ENCODE assay signal across 27 cellular contexts in the genomic region with DNA sequence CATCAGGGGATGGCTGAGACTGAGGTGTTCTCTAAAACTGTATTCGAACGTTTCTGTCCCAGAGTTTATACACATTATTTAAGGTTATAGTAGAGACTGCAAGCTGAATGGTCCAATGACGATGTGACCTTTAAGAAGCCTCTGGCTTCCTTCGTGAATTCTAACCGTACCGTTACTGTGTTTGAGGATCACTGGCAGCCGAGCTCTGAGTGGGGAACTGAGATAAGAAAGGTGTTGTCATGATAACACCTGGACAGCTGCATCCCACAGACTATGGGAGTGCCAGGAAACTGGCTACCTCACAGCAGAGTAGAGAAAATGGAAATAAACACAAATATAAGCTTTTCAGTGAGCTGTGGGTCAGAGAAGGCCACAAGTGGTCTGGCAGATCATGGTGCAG.
"Had no signal": no experiment of that assay in that cellular context is flagged by ENCODE, and none has a peak within 500 bp of the region (broad histone marks: within the 10 kb centered on the region; RNA-seq: fewer than 3 reads in every experiment).

No MANE protein-coding gene starts in this region.

- H3K4me3 ChIP-seq: stomach, suprapubic skin, testis, thoracic aorta, thyroid gland, tibial artery, tibial nerve, transverse colon, upper lobe of left lung, upper lobe of right lung, uterus, vagina had no signal

- H3K36me3 ChIP-seq: suprapubic skin, thoracic aorta, thyroid gland, tibial artery, tibial nerve, transverse colon, upper lobe of left lung, upper lobe of right lung, uterus, vagina had no signal

- H3K9me3 ChIP-seq: suprapubic skin, testis, thoracic aorta, thyroid gland, tibial artery, tibial nerve, transverse colon, upper lobe of left lung, upper lobe of right lung, uterus, vagina had no signal

- H3K4me1 ChIP-seq: thyroid gland, upper lobe of right lung, uterus, vagina had no signal

- H3K27me3 ChIP-seq: stomach, suprapubic skin, testis, thyroid gland, tibial artery, tibial nerve, transverse colon, upper lobe of left lung, upper lobe of right lung, uterus, vagina had no signal

- DNase-seq: stimulated activated CD4-positive, alpha-beta T cell treated with anti-CD3 and anti-CD28 coated beads, Interleukin-2, amount 100 ng/mL, for 48 hours; stimulated activated CD4-positive, alpha-beta T cell treated with anti-CD3 and anti-CD28 coated beads, Interleukin-4, amount 100 ng/mL, for 1 hour; stimulated activated CD4-positive, alpha-beta T cell treated with anti-CD3 and anti-CD28 coated beads, Interleukin-4, amount 100 ng/mL, for 24 hours; stimulated activated CD4-positive, alpha-beta T cell treated with anti-CD3 and anti-CD28 coated beads, Interleukin-4, amount 100 ng/mL, for 4 hours; stimulated activated CD8-positive, alpha-beta memory T cell treated with anti-CD3 and anti-CD28 coated beads, Interleukin-4, amount 100 ng/mL, for 48 hours; stimulated activated naive B cell treated with anti-CD40 and anti-IgM and Interleukin-4, amounts not matched to agents 10 μg/mL and 1 μg/mL and 100 μg/mL, for 72 hours; stimulated activated naive CD4-positive, alpha-beta T cell; stimulated activated naive CD4-positive, alpha-beta T cell treated with Interleukin-2 at 50 U/mL for 16 hours; stimulated activated naive CD8-positive, alpha-beta T cell treated with anti-CD3 and anti-CD28 coated beads, Interleukin-15, amount 100 ng/mL, for 72 hours; stimulated activated naive CD8-positive, alpha-beta T cell treated with anti-CD3 and anti-CD28 coated beads, Interleukin-15, Interleukin-2, amounts not matched to agents 100 U/mL and 50 U/mL, for 24 hours; stomach; substantia nigra; testis; thyroid gland; tibial artery; transverse colon; trophoblast cell; upper lobe of left lung; upper lobe of right lung; uterus had no signal

- H3K27ac ChIP-seq: stomach, suprapubic skin, testis, thoracic aorta, thyroid gland, tibial artery, tibial nerve, transverse colon, upper lobe of left lung, upper lobe of right lung, uterus, vagina had no signal

- FAIRE-seq: urothelium cell line had no signal

- ATAC-seq: stimulated activated effector memory CD8-positive, alpha-beta T cell treated with anti-CD3 and anti-CD28 coated beads, Interleukin-12 subunit alpha, Interleukin-12 subunit beta, amount 100 ng/mL, for 72 hours; stimulated activated memory B cell treated with anti-CD40 and anti-IgM and Interleukin-4, amounts not matched to agents 10 μg/mL and 1 μg/mL and 100 μg/mL, for 72 hours; stimulated activated naive B cell treated with anti-CD40 and anti-IgM and Interleukin-4, amounts not matched to agents 10 μg/mL and 1 μg/mL and 100 μg/mL, for 72 hours; stimulated activated naive CD8-positive, alpha-beta T cell treated with anti-CD3 and anti-CD28 coated beads, Interleukin-15, amount 100 ng/mL, for 72 hours; stimulated activated naive CD8-positive, alpha-beta T cell treated with anti-CD3 and anti-CD28 coated beads, Interleukin-15, Interleukin-2, amounts not matched to agents 100 U/mL and 50 U/mL, for 24 hours; upper lobe of right lung had no signal
